ENCODE assay signal across 8 cellular contexts in genomic region chr19:48632692-48633147, GRCh38. TPM values are rescaled to one million over a fixed set of nuclear protein-coding genes. Genes with fewer than 3 reads are reported as not detected.
A peak's percentile ranks its signal among the peaks of the same experiment; 100 is the strongest.
DNase-seq lines count a peak whose midpoint lies in the region; ATAC-seq, FAIRE-seq and TF ChIP-seq lines count a peak whose summit lies in the region.

No MANE protein-coding gene starts in this region.

- no peak overlapping the region for H3K4ac ChIP-seq in H1 (replicated peaks; ENCODE audit: insufficient read length, low read depth, low read length)

- peak; percentile 25 for DNase-seq in Daoy (ENCODE audit: low read depth)
- DNase-seq in OCI-M1 (lab: John Stamatoyannopoulos, UW) = peak; percentile 82
- DNase-seq in H1 (ENCODE audit: low read depth in 1 of 2, low spot score in 2 of 2) = no peak
- no peak for DNase-seq in mucosa of descending colon
- no peak for DNase-seq in GM12892 (ENCODE audit: insufficient read length)
- no peak for DNase-seq in NOMO-1 (lab: John Stamatoyannopoulos, UW; ENCODE audit: unreplicated experiment in 2 of 2)

- H4K20me1 ChIP-seq in H1 (replicated peaks in 1 of 2; ENCODE audit: control insufficient read depth in 1 of 2, insufficient read depth in 2 of 2, low read length in 2 of 2) = peaks cover 0 to 8% of the 10 kb centered on the region in 2 experiments

- no peaks in the 10 kb centered on the region for H3K79me2 ChIP-seq in H1 (ENCODE audit: control insufficient read depth in 1 of 2, insufficient read depth in 2 of 2, low read length in 2 of 2)
- H3K79me2 ChIP-seq in parathyroid adenoma = no peaks in the 10 kb centered on the region

- no peak overlapping the region for H3K56ac ChIP-seq in H1 (replicated peaks; ENCODE audit: insufficient read length, low read depth, low read length)

- H4K91ac ChIP-seq in H1 (replicated peaks; ENCODE audit: insufficient read length, low read length) = no peak overlapping the region

- no peak overlapping the region for H4K5ac ChIP-seq in H1 (ENCODE audit: insufficient read length, low read depth, low read length)

- H2AK5ac ChIP-seq in H1 (ENCODE audit: low read depth, low read length) = no peak overlapping the region

- H3K4me2 ChIP-seq in H1 (ENCODE audit: insufficient read depth in 1 of 2, low read depth in 2 of 2, low read length in 2 of 2) = no peak overlapping the region
- peak overlapping the region; percentile 64 for H3K4me2 ChIP-seq in parathyroid adenoma (ENCODE audit: low read length)

- POLR2A ChIA-PET in H1 (lab: Charles Lee; ENCODE audit: partially characterized antibody) = interaction anchor here (0.8 to 30.9 kb wide), 4 partner anchors 13 to 277 kb away, joined by 3 to 788 read pairs (median 7); partner anchors contain the start of genes CA11, FAM83E, RPL18 and SPACA4

- H2AFZ ChIP-seq in H1 (ENCODE audit: low read length) (no peak overlapping the region), parathyroid adenoma (no peak overlapping the region)

- H3K18ac ChIP-seq in H1 (ENCODE audit: extremely low read depth, low read length) = no peak overlapping the region

- 0 out of 8 replicates have a peak, but pooled peaks cover 0 to 5% (median 0%) of the 10 kb centered on the region in 4 experiments for H3K36me3 ChIP-seq in H1 (ENCODE audit: control insufficient read depth in 2 of 4, insufficient read depth in 4 of 4, low read length in 3 of 4)
- H3K36me3 ChIP-seq in parathyroid adenoma (ENCODE audit: control insufficient read depth, insufficient read depth, low read length) = no peaks in the 10 kb centered on the region
- H3K36me3 ChIP-seq in mucosa of descending colon (ENCODE audit: low read depth) = peaks cover 4% of the 10 kb centered on the region

- H3K4me3 ChIP-seq in H1 (ENCODE audit: extremely low read depth in 1 of 4, insufficient read depth in 2 of 4, low read depth in 3 of 4, low read length in 4 of 4) = no peak overlapping the region
- H3K4me3 ChIP-seq in parathyroid adenoma (ENCODE audit: low read depth, low read length) = no peak overlapping the region
- H3K4me3 ChIP-seq in mucosa of descending colon = no peak overlapping the region

- H3K4me1 ChIP-seq in H1 (replicated peaks in 1 of 4; ENCODE audit: control insufficient read depth in 3 of 4, insufficient read depth in 4 of 4, low read length in 3 of 4) = peaks cover 4 to 29% (median 22%) of the 10 kb centered on the region in 4 experiments
- peaks cover 44% of the 10 kb centered on the region for H3K4me1 ChIP-seq in parathyroid adenoma
- peaks cover 63% of the 10 kb centered on the region for H3K4me1 ChIP-seq in mucosa of descending colon (ENCODE audit: low read depth)

- 0 out of 2 replicates have a peak overlapping the region, but pooled peaks have one; percentile 21 for H2BK15ac ChIP-seq in H1 (ENCODE audit: low read length)

- TF ChIP-seq POLR2A in H1 (IDR thresholded peaks at IDR 0.05; ENCODE audit: control extremely low read depth in 1 of 2, low read depth in 2 of 2, low read length in 2 of 2) = no peak
- TF ChIP-seq POLR2A in GM12892 (IDR thresholded peaks at IDR 0.05; ENCODE audit: low read depth, low read length) = no peak

- H3K14ac ChIP-seq in H1 (ENCODE audit: insufficient read length) = no peak overlapping the region

- H3K9me3 ChIP-seq in H1 (ENCODE audit: insufficient read depth in 2 of 2, low read depth in 1 of 2, low read length in 1 of 2) = no peaks in the 10 kb centered on the region
- no peaks in the 10 kb centered on the region for H3K9me3 ChIP-seq in parathyroid adenoma (ENCODE audit: control insufficient read depth, low read length)
- H3K9me3 ChIP-seq in mucosa of descending colon = no peaks in the 10 kb centered on the region

- CTCF ChIA-PET in H1 (lab: Charles Lee; ENCODE audit: partially characterized antibody) = interaction anchor here (0.8 to 1.9 kb wide), 7 partner anchors 11 to 210 kb away, joined by 3 to 7 read pairs (median 3); partner anchors contain the start of gene CA11

- no peak for TF ChIP-seq RAD21 in H1 (IDR thresholded peaks at IDR 0.05 in 1 of 2, conservative IDR thresholded peaks at IDR 0.05 in 1 of 2; ENCODE audit: low read depth in 2 of 2, low read length in 2 of 2)

- H2BK12ac ChIP-seq in H1 (ENCODE audit: low read depth, low read length) = no peak overlapping the region

- H4K8ac ChIP-seq in H1 (ENCODE audit: extremely low read depth, insufficient read depth, low read length) = no peak overlapping the region

- TF ChIP-seq CTCF in H1 (IDR thresholded peaks at IDR 0.05; ENCODE audit: control extremely low read depth in 1 of 3, insufficient read depth in 1 of 3, low read depth in 1 of 3, low read length in 3 of 3) (no peak), parathyroid adenoma (IDR thresholded peaks at IDR 0.05) (no peak), mucosa of descending colon (IDR thresholded peaks at IDR 0.05) (no peak)

- H3K23ac ChIP-seq in H1 (ENCODE audit: insufficient read length) = no peak overlapping the region

- no peak overlapping the region for H2BK120ac ChIP-seq in H1 (replicated peaks; ENCODE audit: low read depth, low read length)

- H3K79me1 ChIP-seq in H1 (ENCODE audit: low read depth, low read length) = no peaks in the 10 kb centered on the region

- no peak overlapping the region for H2BK5ac ChIP-seq in H1 (ENCODE audit: low read depth, low read length)

- TF ChIP-seq EP300 in H1 (IDR thresholded peaks at IDR 0.05; ENCODE audit: borderline replicate concordance in 1 of 2, low read depth in 2 of 2, low read length in 2 of 2) = no peak

- FAIRE-seq in H1 (lab: Jason Lieb, UNC) (no peak), GM12892 (lab: Jason Lieb, UNC) (no peak)

- H3K23me2 ChIP-seq in H1 (ENCODE audit: low read depth, low read length) = peaks cover 26% of the 10 kb centered on the region

- no peak overlapping the region for H2BK20ac ChIP-seq in H1 (ENCODE audit: low read length)

- ATAC-seq in mucosa of descending colon = no peak
- ATAC-seq in GM18517 (IDR thresholded peaks at IDR 0.05; ENCODE audit: unreplicated experiment) = no peak

- no peak overlapping the region for H3K9ac ChIP-seq in H1 (replicated peaks in 1 of 4; ENCODE audit: extremely low read depth in 1 of 4, low read depth in 3 of 4, low read length in 3 of 4)
- H3K9ac ChIP-seq in parathyroid adenoma = no peak overlapping the region

- intact Hi-C loops in mucosa of descending colon (cut with DNase I, micrococcal nuclease) = no loop called here

- peaks cover 0 to 2% (median 0%) of the 10 kb centered on the region in 4 experiments; a peak in 2 of 7 replicates for H3K27me3 ChIP-seq in H1 (replicated peaks in 1 of 4; ENCODE audit: control insufficient read depth in 3 of 4, extremely low read depth in 1 of 4, insufficient read depth in 3 of 4, low read length in 3 of 4)
- no peaks in the 10 kb centered on the region for H3K27me3 ChIP-seq in parathyroid adenoma (ENCODE audit: control insufficient read depth, insufficient read depth, low read length)

- H3K27ac ChIP-seq in H1 (ENCODE audit: low read depth, low read length) (no peak overlapping the region), parathyroid adenoma (peak overlapping the region; percentile 99)

RNA-seq across cellular contexts. Expression of gene DBP, which starts 4.5 kb away (rescaled TPM):
- 3.0 and 10.0 TPM in 2 replicates for total RNA-seq in Daoy (2014; rRNA removed; shearing (Covaris generic))
- 8.3 and 9.9 TPM in 2 replicates for total RNA-seq in H1 (2021; fragmentation: NEBNext Ultra II Directional; extraction: Animal tissue kit (Norgen Biotek cat#: 25700))
- polyA plus RNA-seq in H1 (2011; rRNA removed) = 7.5 and 8.2 TPM in 2 replicates
- polyA plus RNA-seq in H1 (2011; cell fraction: cytosol; rRNA removed) = 4.7 TPM
- 7.8 TPM for polyA plus RNA-seq in H1 (2011; cell fraction: nucleus; rRNA removed)
- 6.7 to 12.3 TPM (median 10.9 TPM) in 4 replicates for polyA plus RNA-seq in H1 (2012, experiment 1 of 2)
- 12.0 TPM for polyA plus RNA-seq in H1 (2012, experiment 2 of 2)
- polyA plus RNA-seq in H1 (2013, experiment 1 of 2) = 4.4 TPM
- 5.6 TPM for polyA plus RNA-seq in H1 (2013, experiment 2 of 2)
- polyA minus RNA-seq in H1 (2011; rRNA and poly(A)+ RNA removed) = 3.9 and 5.5 TPM in 2 replicates
- 9.2 TPM for polyA minus RNA-seq in H1 (2011; cell fraction: cytosol; rRNA and poly(A)+ RNA removed)
- 9.2 TPM for polyA minus RNA-seq in H1 (2011; cell fraction: nucleus; rRNA and poly(A)+ RNA removed)
- total RNA-seq in mucosa of descending colon = 10 to 100 TPM in 2 of 3 donors, 1 to 10 TPM in 1; 8.2 to 18.4 (median 11.1) TPM
- 8.0 TPM for polyA plus RNA-seq in GM12892 (2012; ENCODE audit: missing spikeins)

RNA-seq across cellular contexts. Expression of gene CA11, which starts 13.3 kb away (rescaled TPM):
- total RNA-seq in Daoy (2014; rRNA removed; shearing (Covaris generic)) = not detected in 2 replicates
- 51.7 and 53.0 TPM in 2 replicates for total RNA-seq in H1 (2021; fragmentation: NEBNext Ultra II Directional; extraction: Animal tissue kit (Norgen Biotek cat#: 25700))
- polyA plus RNA-seq in H1 (2011; rRNA removed) = 71.4 and 78.9 TPM in 2 replicates
- 62.3 TPM for polyA plus RNA-seq in H1 (2011; cell fraction: cytosol; rRNA removed)
- 77.1 TPM for polyA plus RNA-seq in H1 (2011; cell fraction: nucleus; rRNA removed)
- 78.7 to 120 TPM (median 114 TPM) in 4 replicates for polyA plus RNA-seq in H1 (2012, experiment 1 of 2)
- 89.3 TPM for polyA plus RNA-seq in H1 (2012, experiment 2 of 2)
- 127 TPM for polyA plus RNA-seq in H1 (2013, experiment 1 of 2)
- 134 TPM for polyA plus RNA-seq in H1 (2013, experiment 2 of 2)
- polyA minus RNA-seq in H1 (2011; rRNA and poly(A)+ RNA removed) = 18.5 and 21.1 TPM in 2 replicates
- polyA minus RNA-seq in H1 (2011; cell fraction: cytosol; rRNA and poly(A)+ RNA removed) = 18.4 TPM
- polyA minus RNA-seq in H1 (2011; cell fraction: nucleus; rRNA and poly(A)+ RNA removed) = 19.0 TPM
- total RNA-seq in mucosa of descending colon = 10 to 100 TPM in 1 of 3 donors, 1 to 10 TPM in 2; 1.8 to 19.9 (median 3.7) TPM
- polyA plus RNA-seq in GM12892 (2012; ENCODE audit: missing spikeins) = 3.7 TPM

RNA-seq across cellular contexts. Expression of gene SPHK2, which starts 13.4 kb away (rescaled TPM):
- total RNA-seq in Daoy (2014; rRNA removed; shearing (Covaris generic)) = 5.1 and 12.7 TPM in 2 replicates
- total RNA-seq in H1 (2021; fragmentation: NEBNext Ultra II Directional; extraction: Animal tissue kit (Norgen Biotek cat#: 25700)) = 60.9 and 61.6 TPM in 2 replicates
- 43.9 and 81.8 TPM in 2 replicates for polyA plus RNA-seq in H1 (2011; rRNA removed)
- 48.1 TPM for polyA plus RNA-seq in H1 (2011; cell fraction: cytosol; rRNA removed)
- polyA plus RNA-seq in H1 (2011; cell fraction: nucleus; rRNA removed) = 85.3 TPM
- 43.7 to 47.8 TPM (median 45.2 TPM) in 4 replicates for polyA plus RNA-seq in H1 (2012, experiment 1 of 2)
- polyA plus RNA-seq in H1 (2012, experiment 2 of 2) = 41.5 TPM
- polyA plus RNA-seq in H1 (2013, experiment 1 of 2) = 28.9 TPM
- 25.8 TPM for polyA plus RNA-seq in H1 (2013, experiment 2 of 2)
- 21.2 and 25.9 TPM in 2 replicates for polyA minus RNA-seq in H1 (2011; rRNA and poly(A)+ RNA removed)
- polyA minus RNA-seq in H1 (2011; cell fraction: cytosol; rRNA and poly(A)+ RNA removed) = 37.9 TPM
- polyA minus RNA-seq in H1 (2011; cell fraction: nucleus; rRNA and poly(A)+ RNA removed) = 55.2 TPM
- total RNA-seq in mucosa of descending colon = 10 to 100 TPM; 37.9 to 54.8 (median 50.2) TPM
- polyA plus RNA-seq in GM12892 (2012; ENCODE audit: missing spikeins) = 7.0 TPM

RNA-seq across cellular contexts. Expression of gene RPL18, which starts 13.7 kb away (rescaled TPM):
- total RNA-seq in Daoy (2014; rRNA removed; shearing (Covaris generic)) = 2,925 and 3,124 TPM in 2 replicates
- 1,669 and 1,693 TPM in 2 replicates for total RNA-seq in H1 (2021; fragmentation: NEBNext Ultra II Directional; extraction: Animal tissue kit (Norgen Biotek cat#: 25700))
- 2,789 and 3,426 TPM in 2 replicates for polyA plus RNA-seq in H1 (2011; rRNA removed)
- 2,747 TPM for polyA plus RNA-seq in H1 (2011; cell fraction: cytosol; rRNA removed)
- 1,998 TPM for polyA plus RNA-seq in H1 (2011; cell fraction: nucleus; rRNA removed)
- 1,368 to 3,492 TPM (median 2,780 TPM) in 4 replicates for polyA plus RNA-seq in H1 (2012, experiment 1 of 2)
- polyA plus RNA-seq in H1 (2012, experiment 2 of 2) = 5,563 TPM
- 2,312 TPM for polyA plus RNA-seq in H1 (2013, experiment 1 of 2)
- 2,245 TPM for polyA plus RNA-seq in H1 (2013, experiment 2 of 2)
- 621 and 624 TPM in 2 replicates for polyA minus RNA-seq in H1 (2011; rRNA and poly(A)+ RNA removed)
- polyA minus RNA-seq in H1 (2011; cell fraction: cytosol; rRNA and poly(A)+ RNA removed) = 738 TPM
- polyA minus RNA-seq in H1 (2011; cell fraction: nucleus; rRNA and poly(A)+ RNA removed) = 950 TPM
- 1,000 to 10,000 TPM in 2 of 3 donors, 100 to 1,000 TPM in 1; 999 to 1,336 (median 1,270) TPM for total RNA-seq in mucosa of descending colon
- 2,410 TPM for polyA plus RNA-seq in GM12892 (2012; ENCODE audit: missing spikeins)

RNA-seq across cellular contexts. Expression of gene FAM83E, which starts 17.8 kb away (rescaled TPM):
- total RNA-seq in Daoy (2014; rRNA removed; shearing (Covaris generic)) = not detected in 2 replicates
- 5.3 and 6.5 TPM in 2 replicates for total RNA-seq in H1 (2021; fragmentation: NEBNext Ultra II Directional; extraction: Animal tissue kit (Norgen Biotek cat#: 25700))
- 1.8 and 2.5 TPM in 2 replicates for polyA plus RNA-seq in H1 (2011; rRNA removed)
- 3.0 TPM for polyA plus RNA-seq in H1 (2011; cell fraction: cytosol; rRNA removed)
- 5.5 TPM for polyA plus RNA-seq in H1 (2011; cell fraction: nucleus; rRNA removed)
- polyA plus RNA-seq in H1 (2012, experiment 1 of 2) = 3.1 to 4.6 TPM (median 3.9 TPM) in 4 replicates
- polyA plus RNA-seq in H1 (2012, experiment 2 of 2) = 1.4 TPM
- 3.6 TPM for polyA plus RNA-seq in H1 (2013, experiment 1 of 2)
- 2.4 TPM for polyA plus RNA-seq in H1 (2013, experiment 2 of 2)
- 1.1 TPM in 2 replicates for polyA minus RNA-seq in H1 (2011; rRNA and poly(A)+ RNA removed)
- 2.1 TPM for polyA minus RNA-seq in H1 (2011; cell fraction: cytosol; rRNA and poly(A)+ RNA removed)
- 2.4 TPM for polyA minus RNA-seq in H1 (2011; cell fraction: nucleus; rRNA and poly(A)+ RNA removed)
- 100 to 1,000 TPM in 2 of 3 donors, 10 to 100 TPM in 1; 97.8 to 180 (median 175) TPM for total RNA-seq in mucosa of descending colon
- 0.93 TPM for polyA plus RNA-seq in GM12892 (2012; ENCODE audit: missing spikeins)

Comparison
In these comparisons a context has a peak if more than half of its experiments do, and no peak if none do; other contexts are left out.
1. DNase-seq: peak in Daoy (single experiment) and OCI-M1 (single experiment); none in H1 (0 of 2), mucosa of descending colon (0 of 3), GM12892 (single experiment) and NOMO-1 (0 of 2).